Comparison of ENCODE assay signal across 25 cellular contexts in the genomic region with DNA sequence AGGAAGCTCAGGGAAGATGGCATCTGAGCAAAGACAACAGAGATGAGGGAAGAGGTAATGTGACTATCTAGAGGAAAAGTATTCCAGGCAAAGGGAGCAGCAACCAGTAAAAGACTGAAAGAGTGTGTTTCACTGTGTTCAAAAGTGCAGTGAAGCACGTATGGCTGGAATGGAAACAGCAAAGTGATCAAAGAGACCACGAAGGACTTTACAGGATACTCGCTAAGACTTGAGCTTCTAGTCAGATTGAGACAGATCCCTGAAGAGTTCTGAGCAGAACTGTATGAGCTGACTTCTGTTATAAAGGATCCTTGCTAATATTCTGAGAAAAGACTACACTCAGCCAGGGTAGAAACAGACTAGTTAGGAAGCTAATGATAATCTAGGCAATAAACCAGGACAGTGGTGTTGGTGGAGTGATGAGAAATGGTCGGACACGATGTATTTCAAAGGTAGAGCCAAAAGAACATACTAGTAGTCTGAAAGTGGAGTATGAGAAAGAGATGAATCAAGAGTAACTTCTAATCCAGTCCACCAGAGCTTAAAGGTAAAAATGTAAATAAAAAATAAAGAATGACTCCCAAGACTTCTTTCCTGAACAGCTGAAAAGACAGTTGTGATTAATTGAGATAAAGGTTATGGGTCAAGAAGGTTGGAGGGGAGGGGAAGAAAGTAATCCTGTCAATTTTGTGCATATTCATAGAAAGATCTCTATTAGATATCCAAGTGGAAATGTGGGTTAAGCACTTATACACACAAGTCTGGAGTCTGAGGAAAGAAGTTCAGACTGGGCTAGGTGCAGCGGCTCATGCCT. TPM values are rescaled to one million over a fixed set of nuclear protein-coding genes. Genes with fewer than 3 reads are reported as not detected.
DNase-seq lines count a peak whose midpoint lies in the region; ATAC-seq and TF ChIP-seq lines count a peak whose summit lies in the region.
"Had no signal": no experiment of that assay in that cellular context is flagged by ENCODE, and none has a peak within 500 bp of the region (broad histone marks: within the 10 kb centered on the region; RNA-seq: fewer than 3 reads in every experiment).

No MANE protein-coding gene starts in this region.

- H3K4me3 Mint-ChIP-seq in activated naive CD4-positive, alpha-beta T cell treated with anti-CD3 and anti-CD28 coated beads, Interleukin-2, amount 50 U/mL, for 24 hours: peak overlapping the region; percentile 23
- no peak overlapping the region for H3K4me3 Mint-ChIP-seq in activated naive CD4-positive, alpha-beta T cell treated with anti-CD3 and anti-CD28 coated beads for 36 hours
- H3K4me3 Mint-ChIP-seq in dendritic cell treated with granulocyte-macrophage colony-stimulating factor and Interleukin-4, amounts not matched to agents 40 ng/mL and 50 ng/mL, for 4 days: no peak overlapping the region
- no peak overlapping the region for H3K4me3 Mint-ChIP-seq in stimulated activated memory B cell treated with anti-CD40 and anti-IgM and Interleukin-4, amounts not matched to agents 10 μg/mL and 1 μg/mL and 100 μg/mL, for 72 hours
- no peak overlapping the region for H3K4me3 Mint-ChIP-seq in natural killer cell
- H3K4me3 Mint-ChIP-seq: stimulated activated naive CD8-positive, alpha-beta T cell treated with anti-CD3 and anti-CD28 coated beads, Interleukin-15, Interleukin-2, amounts not matched to agents 100 ng/mL and 50 ng/mL, for 24 hours had no signal

- no TSS peak for BruUV-seq in OCI-LY7 (replicated peaks; lab: Mats Ljungman, UMichigan)

- H3K27ac Mint-ChIP-seq in activated naive CD4-positive, alpha-beta T cell treated with anti-CD3 and anti-CD28 coated beads, Interleukin-2, amount 50 U/mL, for 24 hours: peak overlapping the region; percentile 38
- H3K27ac Mint-ChIP-seq in activated naive CD4-positive, alpha-beta T cell treated with anti-CD3 and anti-CD28 coated beads for 36 hours: no peak overlapping the region
- peak overlapping the region; percentile 7 for H3K27ac Mint-ChIP-seq in dendritic cell treated with granulocyte-macrophage colony-stimulating factor and Interleukin-4, amounts not matched to agents 40 ng/mL and 50 ng/mL, for 4 days
- H3K27ac Mint-ChIP-seq in stimulated activated memory B cell treated with anti-CD40 and anti-IgM and Interleukin-4, amounts not matched to agents 10 μg/mL and 1 μg/mL and 100 μg/mL, for 72 hours: peak overlapping the region; percentile 25
- no peak overlapping the region for H3K27ac Mint-ChIP-seq in natural killer cell
- H3K27ac Mint-ChIP-seq: stimulated activated naive CD8-positive, alpha-beta T cell treated with anti-CD3 and anti-CD28 coated beads, Interleukin-15, Interleukin-2, amounts not matched to agents 100 ng/mL and 50 ng/mL, for 24 hours had no signal

- H3K4me3 ChIP-seq in OCI-LY7 (ENCODE audit: low read depth, low read length, poor library complexity, severe bottlenecking): no peak overlapping the region
- H3K4me3 ChIP-seq: adrenal gland, esophagus squamous epithelium, left ventricle myocardium inferior, mucosa of descending colon, transverse colon had no signal

- no peak for DNase-seq in activated naive CD4-positive, alpha-beta T cell treated with anti-CD3 and anti-CD28 coated beads for 36 hours
- peak; percentile 10 for DNase-seq in OCI-LY7 (ENCODE audit: low spot score)
- no peak for DNase-seq in stimulated activated naive CD8-positive, alpha-beta T cell treated with anti-CD3 and anti-CD28 coated beads, Interleukin-15, Interleukin-2, amounts not matched to agents 100 U/mL and 50 U/mL, for 24 hours
- DNase-seq in natural killer cell: no peak
- DNase-seq: ACHN; adrenal gland; CD8-positive, alpha-beta memory T cell; central memory CD4-positive, alpha-beta T cell; effector CD4-positive, alpha-beta T cell; esophagus squamous epithelium; H7; Karpas-422; left ventricle myocardium inferior; mucosa of descending colon; NCI-H1092 treated with DMSO at 0.1 percent for 48 hours; NCI-H526 treated with DMSO at 0.1 percent for 48 hours; occipital lobe; SIG-M5; T-helper 2 cell; transverse colon had no signal

- CTCF ChIA-PET in activated naive CD4-positive, alpha-beta T cell treated with anti-CD3 and anti-CD28 coated beads for 36 hours (lab: Charles Lee): interaction anchor here (0.6 to 0.8 kb wide), 2 partner anchors 15 to 350 kb away, joined by 3 read pairs; a partner anchor contains a TSS
- CTCF ChIA-PET in OCI-LY7 (lab: Charles Lee; ENCODE audit: unreplicated experiment): no interaction called here

- H3K36me3 Mint-ChIP-seq in activated naive CD4-positive, alpha-beta T cell treated with anti-CD3 and anti-CD28 coated beads, Interleukin-2, amount 50 U/mL, for 24 hours: peaks cover 9% of the 10 kb centered on the region
- H3K36me3 Mint-ChIP-seq in activated naive CD4-positive, alpha-beta T cell treated with anti-CD3 and anti-CD28 coated beads for 36 hours (ENCODE audit: low read depth): peaks cover 3% of the 10 kb centered on the region
- H3K36me3 Mint-ChIP-seq in dendritic cell treated with granulocyte-macrophage colony-stimulating factor and Interleukin-4, amounts not matched to agents 40 ng/mL and 50 ng/mL, for 4 days (ENCODE audit: low read depth): no peaks in the 10 kb centered on the region
- peaks cover 25% of the 10 kb centered on the region for H3K36me3 Mint-ChIP-seq in stimulated activated memory B cell treated with anti-CD40 and anti-IgM and Interleukin-4, amounts not matched to agents 10 μg/mL and 1 μg/mL and 100 μg/mL, for 72 hours
- no peaks in the 10 kb centered on the region for H3K36me3 Mint-ChIP-seq in natural killer cell

- H3K4me2 ChIP-seq in OCI-LY7 (ENCODE audit: low read length): no peak overlapping the region

- H2AFZ ChIP-seq in OCI-LY7 (ENCODE audit: low read length): no peak overlapping the region

- peaks cover 77% of the 10 kb centered on the region for H3K4me1 Mint-ChIP-seq in activated naive CD4-positive, alpha-beta T cell treated with anti-CD3 and anti-CD28 coated beads, Interleukin-2, amount 50 U/mL, for 24 hours
- H3K4me1 Mint-ChIP-seq in activated naive CD4-positive, alpha-beta T cell treated with anti-CD3 and anti-CD28 coated beads for 36 hours (ENCODE audit: low read depth): peaks cover 48% of the 10 kb centered on the region
- peaks cover 44% of the 10 kb centered on the region for H3K4me1 Mint-ChIP-seq in dendritic cell treated with granulocyte-macrophage colony-stimulating factor and Interleukin-4, amounts not matched to agents 40 ng/mL and 50 ng/mL, for 4 days (ENCODE audit: low read depth)
- peaks cover 66% of the 10 kb centered on the region for H3K4me1 Mint-ChIP-seq in stimulated activated memory B cell treated with anti-CD40 and anti-IgM and Interleukin-4, amounts not matched to agents 10 μg/mL and 1 μg/mL and 100 μg/mL, for 72 hours
- H3K4me1 Mint-ChIP-seq in natural killer cell: peaks cover 63 to 68% of the 10 kb centered on the region in 2 donors

- POLR2A ChIA-PET in OCI-LY7 (lab: Charles Lee): interaction anchor here (0.6 to 1.4 kb wide), 2 partner anchors 13 to 1504 kb away, joined by 3 to 6 read pairs; no protein-coding TSS in a partner anchor

- intact Hi-C loops in activated naive CD4-positive, alpha-beta T cell treated with anti-CD3 and anti-CD28 coated beads for 36 hours (cut with micrococcal nuclease): loop anchor here (1.0 kb wide), 1 partner anchor 13 kb away; no protein-coding TSS in a partner anchor
- intact Hi-C loops in OCI-LY7 (cut with micrococcal nuclease; ENCODE audit: unreplicated experiment): no loop called here
- intact Hi-C loops in dendritic cell treated with granulocyte-macrophage colony-stimulating factor and Interleukin-4, amounts not matched to agents 40 ng/mL and 50 ng/mL, for 4 days (cut with micrococcal nuclease): no loop called here
- intact Hi-C loops in natural killer cell (cut with micrococcal nuclease): no loop called here

- peaks cover 98% of the 10 kb centered on the region for H3K79me2 ChIP-seq in OCI-LY7 (ENCODE audit: insufficient read depth, low read depth, low read length)

- no peak overlapping the region for H3K27ac ChIP-seq in OCI-LY7 (ENCODE audit: low read depth, low read length, poor library complexity, severe bottlenecking)
- H3K27ac ChIP-seq: esophagus squamous epithelium, left ventricle myocardium inferior, transverse colon had no signal

- H3K9me3 Mint-ChIP-seq in activated naive CD4-positive, alpha-beta T cell treated with anti-CD3 and anti-CD28 coated beads, Interleukin-2, amount 50 U/mL, for 24 hours: no peaks in the 10 kb centered on the region
- H3K9me3 Mint-ChIP-seq in activated naive CD4-positive, alpha-beta T cell treated with anti-CD3 and anti-CD28 coated beads for 36 hours: no peaks in the 10 kb centered on the region
- H3K9me3 Mint-ChIP-seq in dendritic cell treated with granulocyte-macrophage colony-stimulating factor and Interleukin-4, amounts not matched to agents 40 ng/mL and 50 ng/mL, for 4 days: no peaks in the 10 kb centered on the region
- no peaks in the 10 kb centered on the region for H3K9me3 Mint-ChIP-seq in stimulated activated memory B cell treated with anti-CD40 and anti-IgM and Interleukin-4, amounts not matched to agents 10 μg/mL and 1 μg/mL and 100 μg/mL, for 72 hours
- H3K9me3 Mint-ChIP-seq in natural killer cell: no peaks in the 10 kb centered on the region
- H3K9me3 Mint-ChIP-seq: CD8-positive, alpha-beta memory T cell; stimulated activated naive CD8-positive, alpha-beta T cell treated with anti-CD3 and anti-CD28 coated beads, Interleukin-15, Interleukin-2, amounts not matched to agents 100 ng/mL and 50 ng/mL, for 24 hours had no signal

- H3K27me3 Mint-ChIP-seq in activated naive CD4-positive, alpha-beta T cell treated with anti-CD3 and anti-CD28 coated beads, Interleukin-2, amount 50 U/mL, for 24 hours: no peaks in the 10 kb centered on the region
- no peaks in the 10 kb centered on the region for H3K27me3 Mint-ChIP-seq in activated naive CD4-positive, alpha-beta T cell treated with anti-CD3 and anti-CD28 coated beads for 36 hours (ENCODE audit: low read depth)
- no peaks in the 10 kb centered on the region for H3K27me3 Mint-ChIP-seq in dendritic cell treated with granulocyte-macrophage colony-stimulating factor and Interleukin-4, amounts not matched to agents 40 ng/mL and 50 ng/mL, for 4 days
- no peaks in the 10 kb centered on the region for H3K27me3 Mint-ChIP-seq in stimulated activated memory B cell treated with anti-CD40 and anti-IgM and Interleukin-4, amounts not matched to agents 10 μg/mL and 1 μg/mL and 100 μg/mL, for 72 hours
- H3K27me3 Mint-ChIP-seq in natural killer cell (ENCODE audit: low read depth in 2 of 2): no peaks in the 10 kb centered on the region
- H3K27me3 Mint-ChIP-seq: CD8-positive, alpha-beta memory T cell; stimulated activated naive CD8-positive, alpha-beta T cell treated with anti-CD3 and anti-CD28 coated beads, Interleukin-15, Interleukin-2, amounts not matched to agents 100 ng/mL and 50 ng/mL, for 24 hours had no signal

- H3K36me3 ChIP-seq in OCI-LY7 (ENCODE audit: insufficient read depth, low read length): peaks cover 35% of the 10 kb centered on the region
- H3K36me3 ChIP-seq: adrenal gland, esophagus squamous epithelium, left ventricle myocardium inferior, transverse colon had no signal

- H3K9me3 ChIP-seq in OCI-LY7 (ENCODE audit: low read length): no peaks in the 10 kb centered on the region
- H3K9me3 ChIP-seq: adrenal gland, esophagus squamous epithelium, left ventricle myocardium inferior, mucosa of descending colon, transverse colon had no signal

- peaks cover 7% of the 10 kb centered on the region for H3K4me1 ChIP-seq in OCI-LY7 (ENCODE audit: insufficient read depth, low read length, poor library complexity, severe bottlenecking)

- H4K20me1 ChIP-seq in OCI-LY7 (ENCODE audit: insufficient read depth, low read length): peaks cover 30% of the 10 kb centered on the region

- no peak for ATAC-seq in stimulated activated memory B cell treated with anti-CD40 and anti-IgM and Interleukin-4, amounts not matched to agents 10 μg/mL and 1 μg/mL and 100 μg/mL, for 72 hours
- no peak for ATAC-seq in stimulated activated naive CD8-positive, alpha-beta T cell treated with anti-CD3 and anti-CD28 coated beads, Interleukin-15, Interleukin-2, amounts not matched to agents 100 U/mL and 50 U/mL, for 24 hours
- no peak for ATAC-seq in natural killer cell
- no peak for ATAC-seq in HG02588 (IDR thresholded peaks at IDR 0.05; ENCODE audit: unreplicated experiment)
- ATAC-seq: mucosa of descending colon had no signal

- no peaks in the 10 kb centered on the region for H3K9me2 ChIP-seq in OCI-LY7 (ENCODE audit: insufficient read depth, low read length)

- TF ChIP-seq CTCF in OCI-LY7 (conservative IDR thresholded peaks at IDR 0.05; ENCODE audit: low read length): no peak
- no peak for TF ChIP-seq CTCF in natural killer cell (IDR thresholded peaks at IDR 0.05)

RNA-seq across cellular contexts. Expression of a gene that starts 14.2 kb away (rescaled TPM):
- total RNA-seq in activated naive CD4-positive, alpha-beta T cell treated with anti-CD3 and anti-CD28 coated beads for 36 hours: 10 to 100 TPM; 78.3 to 86.5 TPM
- total RNA-seq in OCI-LY7 (2014; rRNA removed; shearing (Covaris generic)): 13.0 and 13.6 TPM in 2 replicates
- total RNA-seq in OCI-LY7 (2022) (131 and 139 TPM in 2 replicates), natural killer cell (100 to 1,000 TPM in 1 of 3 donors, 10 to 100 TPM in 2; 84.4 to 104 (median 90.4) TPM)

Comparison
In these comparisons a context has a peak if more than half of its experiments do, and no peak if none do; other contexts are left out.
1. H3K27ac Mint-ChIP-seq: peak in activated naive CD4-positive, alpha-beta T cell treated with anti-CD3 and anti-CD28 coated beads, Interleukin-2, amount 50 U/mL, for 24 hours (single experiment), dendritic cell treated with granulocyte-macrophage colony-stimulating factor and Interleukin-4, amounts not matched to agents 40 ng/mL and 50 ng/mL, for 4 days (single experiment) and stimulated activated memory B cell treated with anti-CD40 and anti-IgM and Interleukin-4, amounts not matched to agents 10 μg/mL and 1 μg/mL and 100 μg/mL, for 72 hours (single experiment); none in activated naive CD4-positive, alpha-beta T cell treated with anti-CD3 and anti-CD28 coated beads for 36 hours (single experiment) and natural killer cell (0 of 2).